In genomic region chr20:9348316-9348715, GRCh38 we compare ENCODE assay signal across 25 cellular contexts.
A peak's percentile ranks its signal among the peaks of the same experiment; 100 is the strongest.
DNase-seq lines count a peak whose midpoint lies in the region; ATAC-seq and TF ChIP-seq lines count a peak whose summit lies in the region.
"Had no signal": no experiment of that assay in that cellular context is flagged by ENCODE, and none has a peak within 500 bp of the region (broad histone marks: within the 10 kb centered on the region; RNA-seq: fewer than 3 reads in every experiment).

No MANE protein-coding gene starts in this region.

- H3K56ac ChIP-seq in IMR-90 (ENCODE audit: extremely low read depth, insufficient read depth, low read length) = peak overlapping the region; percentile 7; the same call in 1 of the 2 replicates

- no peaks in the 10 kb centered on the region for H3K27me3 Mint-ChIP-seq in WTC11 (ENCODE audit: low read depth)
- H3K27me3 Mint-ChIP-seq in activated naive CD8-positive, alpha-beta T cell treated with anti-CD3 and anti-CD28 coated beads, Interleukin-2, amount 50 U/mL, for 24 hours = no peaks in the 10 kb centered on the region
- H3K27me3 Mint-ChIP-seq: CD4-positive, CD25-positive, alpha-beta regulatory T cell had no signal

- H3K9me3 Mint-ChIP-seq in WTC11 = no peaks in the 10 kb centered on the region
- H3K9me3 Mint-ChIP-seq in activated naive CD8-positive, alpha-beta T cell treated with anti-CD3 and anti-CD28 coated beads, Interleukin-2, amount 50 U/mL, for 24 hours = no peaks in the 10 kb centered on the region

- no peak overlapping the region for H2BK12ac ChIP-seq in mesenchymal stem cell (ENCODE audit: low read length in 2 of 2)

- dilution Hi-C loops in IMR-90 (cut with HindIII; ENCODE audit: low sequenced_read_pairs, unreplicated experiment) = no loop called here

- H3K4me1 Mint-ChIP-seq in WTC11 = peaks cover 23% of the 10 kb centered on the region
- no peaks in the 10 kb centered on the region for H3K4me1 Mint-ChIP-seq in activated naive CD8-positive, alpha-beta T cell treated with anti-CD3 and anti-CD28 coated beads, Interleukin-2, amount 50 U/mL, for 24 hours
- H3K4me1 Mint-ChIP-seq: CD4-positive, CD25-positive, alpha-beta regulatory T cell had no signal

- H3K4ac ChIP-seq in IMR-90 (ENCODE audit: low read depth, low read length) (peak overlapping the region; percentile 65; the same call in 1 of the 2 replicates), mesenchymal stem cell (ENCODE audit: low read depth in 1 of 2, low read length in 2 of 2) (no peak overlapping the region)

- H4K5ac ChIP-seq in IMR-90 (ENCODE audit: low read depth, low read length) = no peak overlapping the region; the same call in 1 of the 2 replicates

- H3K27me3 ChIP-seq in DND-41 (ENCODE audit: insufficient read depth, low read length, poor library complexity) = no peaks in the 10 kb centered on the region
- H3K27me3 ChIP-seq in IMR-90 (ENCODE audit: control insufficient read depth, insufficient read depth, low read length) = no peaks in the 10 kb centered on the region
- H3K27me3 ChIP-seq in mesenchymal stem cell (ENCODE audit: control insufficient read depth in 1 of 2, insufficient read depth in 1 of 2, low read length in 2 of 2) = no peaks in the 10 kb centered on the region
- no peaks in the 10 kb centered on the region for H3K27me3 ChIP-seq in spleen (replicated peaks in 1 of 7)
- H3K27me3 ChIP-seq: BE2C, SJCRH30 had no signal

- H3K18ac ChIP-seq in IMR-90 (ENCODE audit: low read depth, low read length) = no peak overlapping the region; the same call in 1 of the 2 replicates
- H3K18ac ChIP-seq in mesenchymal stem cell (ENCODE audit: low read depth in 1 of 2, low read length in 2 of 2) = no peak overlapping the region

- intact Hi-C loops in IMR-90 (cut with micrococcal nuclease) = no loop called here
- intact Hi-C loops in spleen (cut with DNase I; ENCODE audit: low total_unique reads) = no loop called here

- no peak overlapping the region for H2AK9ac ChIP-seq in IMR-90 (replicated peaks; ENCODE audit: low read depth, low read length, poor library complexity)

- no peak overlapping the region for H2AFZ ChIP-seq in DND-41 (ENCODE audit: low read depth, low read length)
- no peak overlapping the region for H2AFZ ChIP-seq in IMR-90 (replicated peaks; ENCODE audit: low read length, poor library complexity)
- H2AFZ ChIP-seq in mesenchymal stem cell (ENCODE audit: low read depth, low read length) = no peak overlapping the region
- H2AFZ ChIP-seq: PC-9 had no signal

- H3K36me3 ChIP-seq in DND-41 (ENCODE audit: insufficient read depth, low read length) (no peaks in the 10 kb centered on the region), IMR-90 (ENCODE audit: control insufficient read depth, insufficient read depth, low read length) (no peaks in the 10 kb centered on the region; the same call in none of the 2 replicates), mesenchymal stem cell (ENCODE audit: control insufficient read depth in 1 of 2, insufficient read depth in 2 of 2, low read depth in 1 of 2, low read length in 2 of 2) (peaks cover 0 to 5% of the 10 kb centered on the region in 2 experiments), spleen (no peaks in the 10 kb centered on the region)
- H3K36me3 ChIP-seq: BE2C, SJCRH30 had no signal

- H3K9ac ChIP-seq in DND-41 (ENCODE audit: low read depth, low read length) (no peak overlapping the region), IMR-90 (ENCODE audit: low read depth, low read length) (no peak overlapping the region), mesenchymal stem cell (ENCODE audit: low read length) (no peak overlapping the region)
- H3K9ac ChIP-seq: KMS-11 had no signal

- WGBS in IMR-90 (ENCODE audit: extremely low coverage in 2 of 2, insufficient read length in 1 of 2), 2 experiments = no CpG with 5 or more reads among the region's 3 CpGs
- 77% methylated on average over 3 of the region's 3 CpGs for WGBS in mesenchymal stem cell
- WGBS in spleen, 5 donors = 53 to 89% (median 63%) methylated on average over 3 of the region's 3 CpGs

- TF ChIP-seq RAD21 in IMR-90 (IDR thresholded peaks at IDR 0.05; ENCODE audit: low read length) = no peak

- DNase-seq in DND-41 (no peak), IMR-90 (no peak), WTC11 (ENCODE audit: low spot score) (no peak), mesenchymal stem cell (no peak), spleen (no peak), germinal center (ENCODE audit: low spot score) (no peak)
- no peak for DNase-seq in activated naive CD8-positive, alpha-beta T cell treated with anti-CD3 and anti-CD28 coated beads, Interleukin-2, amount 50 U/mL, for 24 hours
- DNase-seq: ACHN; BE2C; CD4-positive, CD25-positive, alpha-beta regulatory T cell; DMS53; GDM1; MV-4-11; NCI-H1105; NCI-H1436 treated with DMSO at 0.1 percent for 48 hours; NCI-H187 treated with DMSO at 0.1 percent for 48 hours; NCI-H2107; NCI-H524; NCI-H748 treated with DMSO at 0.1 percent for 48 hours; PC-9; SJCRH30 had no signal

- peaks cover 9 to 60% of the 10 kb centered on the region in 2 experiments; a peak in 3 of 4 replicates for H3K79me1 ChIP-seq in IMR-90 (ENCODE audit: low read depth in 1 of 2, low read length in 2 of 2)
- peaks cover 12% of the 10 kb centered on the region for H3K79me1 ChIP-seq in mesenchymal stem cell (replicated peaks; ENCODE audit: low read length, poor library complexity, severe bottlenecking)

- H3K9me3 ChIP-seq in DND-41 (ENCODE audit: insufficient read depth, low read length, severe bottlenecking) = no peaks in the 10 kb centered on the region
- H3K9me3 ChIP-seq in IMR-90 (ENCODE audit: control insufficient read depth, insufficient read depth, low read length) = no peaks in the 10 kb centered on the region
- no peaks in the 10 kb centered on the region for H3K9me3 ChIP-seq in mesenchymal stem cell (ENCODE audit: control insufficient read depth, low read length)
- no peaks in the 10 kb centered on the region for H3K9me3 ChIP-seq in spleen
- H3K9me3 ChIP-seq: BE2C, SJCRH30 had no signal

- peak overlapping the region; percentile 44; the same call in 1 of the 2 replicates for H3K27ac Mint-ChIP-seq in WTC11
- no peak overlapping the region for H3K27ac Mint-ChIP-seq in activated naive CD8-positive, alpha-beta T cell treated with anti-CD3 and anti-CD28 coated beads, Interleukin-2, amount 50 U/mL, for 24 hours
- H3K27ac Mint-ChIP-seq: CD4-positive, CD25-positive, alpha-beta regulatory T cell had no signal

- peaks cover 26% of the 10 kb centered on the region for H3K9me1 ChIP-seq in IMR-90 (ENCODE audit: insufficient read depth, low read length)

- H4K91ac ChIP-seq in IMR-90 (ENCODE audit: insufficient read depth, low read depth, low read length) (peak overlapping the region; percentile 50; the same call in 1 of the 2 replicates), mesenchymal stem cell (ENCODE audit: low read length) (no peak overlapping the region)

- H4K8ac ChIP-seq in IMR-90 (ENCODE audit: low read depth in 2 of 2, low read length in 2 of 2) = peak overlapping the region; percentile 49 to 54; a peak in 3 of 4 replicates
- H4K8ac ChIP-seq in mesenchymal stem cell (ENCODE audit: low read length) = no peak overlapping the region

- H2BK120ac ChIP-seq in IMR-90 (ENCODE audit: low read depth, low read length) = peak overlapping the region; percentile 80
- H2BK120ac ChIP-seq in mesenchymal stem cell (ENCODE audit: low read depth, low read length) = no peak overlapping the region

- peak overlapping the region; percentile 31; the same call in 1 of the 2 replicates for H3K27ac ChIP-seq in DND-41 (ENCODE audit: low read length)
- no peak overlapping the region; the same call in 1 of the 2 replicates for H3K27ac ChIP-seq in IMR-90 (ENCODE audit: insufficient read depth, low read length)
- H3K27ac ChIP-seq in mesenchymal stem cell (ENCODE audit: low read length, poor library complexity, severe bottlenecking) = peak overlapping the region; percentile 28
- H3K27ac ChIP-seq in spleen = no peak overlapping the region
- H3K27ac ChIP-seq: KMS-11, PC-9, SJCRH30 had no signal

- peak overlapping the region; percentile 72 for H2BK20ac ChIP-seq in IMR-90 (ENCODE audit: low read depth, low read length)

- H2BK5ac ChIP-seq in IMR-90 (ENCODE audit: low read depth, low read length, poor library complexity, severe bottlenecking) (no peak overlapping the region), mesenchymal stem cell (ENCODE audit: low read depth, low read length, poor library complexity, severe bottlenecking) (no peak overlapping the region)

- H2AK5ac ChIP-seq in IMR-90 (ENCODE audit: low read depth, low read length) (no peak overlapping the region), mesenchymal stem cell (ENCODE audit: low read length, severe bottlenecking) (no peak overlapping the region)

- ATAC-seq in DND-41 (ENCODE audit: insufficient read depth, low read depth) (no peak), IMR-90 (ENCODE audit: low read depth) (no peak), WTC11 (no peak), HG03025 (IDR thresholded peaks at IDR 0.05; ENCODE audit: low FRiP score, unreplicated experiment) (no peak)
- ATAC-seq in activated naive CD8-positive, alpha-beta T cell treated with anti-CD3 and anti-CD28 coated beads, Interleukin-2, amount 50 U/mL, for 24 hours = no peak
- ATAC-seq: GM12878, Right ventricle myocardium inferior had no signal

- H3K36me3 Mint-ChIP-seq in WTC11 = no peaks in the 10 kb centered on the region
- H3K36me3 Mint-ChIP-seq in activated naive CD8-positive, alpha-beta T cell treated with anti-CD3 and anti-CD28 coated beads, Interleukin-2, amount 50 U/mL, for 24 hours (ENCODE audit: low read depth) = no peaks in the 10 kb centered on the region
- H3K36me3 Mint-ChIP-seq: CD4-positive, CD25-positive, alpha-beta regulatory T cell had no signal

- no peak overlapping the region for H3K4me3 Mint-ChIP-seq in WTC11
- no peak overlapping the region for H3K4me3 Mint-ChIP-seq in activated naive CD8-positive, alpha-beta T cell treated with anti-CD3 and anti-CD28 coated beads, Interleukin-2, amount 50 U/mL, for 24 hours
- H3K4me3 Mint-ChIP-seq: CD4-positive, CD25-positive, alpha-beta regulatory T cell had no signal

- BruUV-seq in IMR-90 (replicated peaks; lab: Mats Ljungman, UMichigan) = no TSS peak

- H3K79me2 ChIP-seq in DND-41 (ENCODE audit: insufficient read depth, low read length) = no peaks in the 10 kb centered on the region

- CTCF ChIA-PET in IMR-90 (lab: Yijun Ruan, JAX) (interaction anchor here (0.5 to 1.0 kb wide), 2 partner anchors 9 to 164 kb away, joined by 4 to 5 read pairs; no protein-coding TSS in a partner anchor), WTC11 (lab: Charles Lee) (interaction anchor here (0.5 to 2.0 kb wide), 3 partner anchors 45 to 589 kb away, joined by 4 to 10 read pairs (median 6); no protein-coding TSS in a partner anchor)

- H3K4me3 ChIP-seq in DND-41 (ENCODE audit: low read depth in 1 of 2, low read length in 2 of 2) (no peak overlapping the region), IMR-90 (ENCODE audit: insufficient read depth, low read depth, low read length) (no peak overlapping the region), mesenchymal stem cell (ENCODE audit: insufficient read depth in 1 of 2, low read depth in 1 of 2, low read length in 2 of 2) (no peak overlapping the region), spleen (no peak overlapping the region)
- H3K4me3 ChIP-seq: GM12878, PC-9, SJCRH30 had no signal

- peak overlapping the region; percentile 29 for H3K14ac ChIP-seq in IMR-90 (replicated peaks; ENCODE audit: low read depth, low read length)
- H3K14ac ChIP-seq in mesenchymal stem cell (ENCODE audit: low read length in 2 of 2) = no peak overlapping the region

- TF ChIP-seq CTCF in DND-41 (IDR thresholded peaks at IDR 0.05; ENCODE audit: borderline replicate concordance, extremely low read depth, low read length, poor library complexity, severe bottlenecking) (no peak), IMR-90 (conservative IDR thresholded peaks at IDR 0.05; ENCODE audit: low read depth, low read length) (no peak), WTC11 (IDR thresholded peaks at IDR 0.05) (no peak), spleen (IDR thresholded peaks at IDR 0.05 in 8 of 11, conservative IDR thresholded peaks at IDR 0.05 in 3 of 11) (no peak)

- no peaks in the 10 kb centered on the region for H4K20me1 ChIP-seq in DND-41 (ENCODE audit: insufficient read depth, low read length)
- H4K20me1 ChIP-seq in IMR-90 (ENCODE audit: insufficient read depth, low read length) = peaks cover 2% of the 10 kb centered on the region; the same call in 1 of the 2 replicates

- POLR2A ChIA-PET in IMR-90 (lab: Charles Lee; ENCODE audit: unreplicated experiment) = no interaction called here
- POLR2A ChIA-PET in WTC11 (lab: Charles Lee) = interaction anchor here (0.6 kb wide), 1 partner anchor 297 kb away, joined by 10 read pairs; no protein-coding TSS in a partner anchor

- in situ Hi-C loops in IMR-90 (cut with MboI; ENCODE audit: low sequenced_read_pairs) = no loop called here

- 0 out of 3 replicates have a peak overlapping the region, but pooled peaks have one; percentile 42 for H2BK15ac ChIP-seq in IMR-90 (ENCODE audit: low read depth, low read length)
- H2BK15ac ChIP-seq in mesenchymal stem cell (ENCODE audit: low read depth, poor library complexity, severe bottlenecking) = no peak overlapping the region

- H3K4me2 ChIP-seq in DND-41 (ENCODE audit: insufficient read depth, low read length) (no peak overlapping the region), IMR-90 (ENCODE audit: low read depth, low read length) (no peak overlapping the region), mesenchymal stem cell (ENCODE audit: low read length, poor library complexity, severe bottlenecking) (no peak overlapping the region)
- H3K4me2 ChIP-seq: KMS-11, PC-9 had no signal

- TF ChIP-seq POLR2A in IMR-90 (IDR thresholded peaks at IDR 0.05; ENCODE audit: low read depth, low read length) = no peak
- no peak for TF ChIP-seq POLR2A in spleen (IDR thresholded peaks at IDR 0.05)

- H3K4me1 ChIP-seq in DND-41 (ENCODE audit: insufficient read depth, low read length) (peaks cover 50% of the 10 kb centered on the region), IMR-90 (ENCODE audit: control insufficient read depth, insufficient read depth, low read length) (peaks cover 18% of the 10 kb centered on the region), mesenchymal stem cell (ENCODE audit: control insufficient read depth, insufficient read depth, low read depth, low read length) (peaks cover 6% of the 10 kb centered on the region), spleen (peaks cover 0 to 24% (median 11%) of the 10 kb centered on the region in 6 donors)

- peak overlapping the region; percentile 39 for H3K23ac ChIP-seq in IMR-90 (ENCODE audit: low read depth, low read length)
- no peak overlapping the region for H3K23ac ChIP-seq in mesenchymal stem cell (ENCODE audit: low read length in 2 of 2)

Comparison
In these comparisons a context has a peak if more than half of its experiments do, and no peak if none do; other contexts are left out.
1. H3K27ac ChIP-seq: peak in DND-41 (single experiment) and mesenchymal stem cell (single experiment); none in IMR-90 (single experiment) and spleen (0 of 8).